In genomic region chr15:40279437-40280141, GRCh38 we compare ENCODE assay signal across 9 cellular contexts. TPM values are rescaled to one million over a fixed set of nuclear protein-coding genes. Genes with fewer than 3 reads are reported as not detected.
DNase-seq lines count a peak whose midpoint lies in the region; ATAC-seq, FAIRE-seq and TF ChIP-seq lines count a peak whose summit lies in the region.
"Had no signal": no experiment of that assay in that cellular context is flagged by ENCODE, and none has a peak within 500 bp of the region (broad histone marks: within the 10 kb centered on the region; RNA-seq: fewer than 3 reads in every experiment).

No MANE protein-coding gene starts in this region.

- no peaks in the 10 kb centered on the region for H3K36me3 Mint-ChIP-seq in astrocyte (ENCODE audit: low read depth, unreplicated experiment)
- H3K36me3 Mint-ChIP-seq: activated naive CD4-positive, alpha-beta T cell treated with anti-CD3 and anti-CD28 coated beads, Interleukin-2, amount 50 U/mL, for 24 hours had no signal

- H3K27ac ChIP-seq in astrocyte (ENCODE audit: low read depth, low read length): no peak overlapping the region

- H3K79me2 ChIP-seq in astrocyte (ENCODE audit: insufficient read depth, low read length): no peaks in the 10 kb centered on the region

- H3K4me1 ChIP-seq in astrocyte (ENCODE audit: insufficient read depth, low read length): peaks cover 8% of the 10 kb centered on the region
- peaks cover 22% of the 10 kb centered on the region for H3K4me1 ChIP-seq in skeletal muscle satellite cell (ENCODE audit: control insufficient read depth, insufficient read depth, low read length)

- ATAC-seq in HG03097 (IDR thresholded peaks at IDR 0.05; ENCODE audit: low FRiP score, unreplicated experiment): no peak

- H3K27me3 Mint-ChIP-seq in astrocyte (ENCODE audit: low read depth, unreplicated experiment): peaks cover 51% of the 10 kb centered on the region

- H3K4me3 Mint-ChIP-seq in astrocyte (ENCODE audit: unreplicated experiment): no peak overlapping the region
- H3K4me3 Mint-ChIP-seq: activated naive CD4-positive, alpha-beta T cell treated with anti-CD3 and anti-CD28 coated beads, Interleukin-2, amount 50 U/mL, for 24 hours had no signal

- no peaks in the 10 kb centered on the region for H4K20me1 ChIP-seq in astrocyte (ENCODE audit: insufficient read depth, low read length)

- H3K9ac ChIP-seq in astrocyte (ENCODE audit: low read length) (no peak overlapping the region), skeletal muscle satellite cell (ENCODE audit: low read depth, low read length) (no peak overlapping the region)

- H3K27me3 ChIP-seq in astrocyte (ENCODE audit: insufficient read depth, low read length) (peaks cover 50% of the 10 kb centered on the region), skeletal muscle satellite cell (ENCODE audit: control insufficient read depth, insufficient read depth, low read length) (peaks cover 65% of the 10 kb centered on the region)

- no peaks in the 10 kb centered on the region for H3K9me3 Mint-ChIP-seq in astrocyte (ENCODE audit: unreplicated experiment)
- H3K9me3 Mint-ChIP-seq: activated naive CD4-positive, alpha-beta T cell treated with anti-CD3 and anti-CD28 coated beads, Interleukin-2, amount 50 U/mL, for 24 hours had no signal

- DNase-seq in D721Med (ENCODE audit: insufficient read length, low spot score) (peak; percentile 74), HuH-7.5 (ENCODE audit: low spot score) (peak; percentile 83), T-helper 1 cell (peak; percentile 44 to 61 (median 58)), astrocyte (ENCODE audit: low read depth) (no peak), hippocampal formation (lab: John Stamatoyannopoulos, UW) (peak; percentile 15 to 34), GDM1 (lab: John Stamatoyannopoulos, UW) (no peak)

- H3K27ac Mint-ChIP-seq in astrocyte (ENCODE audit: unreplicated experiment): no peak overlapping the region
- H3K27ac Mint-ChIP-seq: activated naive CD4-positive, alpha-beta T cell treated with anti-CD3 and anti-CD28 coated beads, Interleukin-2, amount 50 U/mL, for 24 hours had no signal

- no peaks in the 10 kb centered on the region for H3K4me1 Mint-ChIP-seq in astrocyte (ENCODE audit: low read depth, unreplicated experiment)
- H3K4me1 Mint-ChIP-seq: activated naive CD4-positive, alpha-beta T cell treated with anti-CD3 and anti-CD28 coated beads, Interleukin-2, amount 50 U/mL, for 24 hours had no signal

- no peak for FAIRE-seq in D721Med (lab: Jason Lieb, UNC)
- FAIRE-seq in astrocyte (lab: Jason Lieb, UNC): no peak

- no peaks in the 10 kb centered on the region for H3K9me3 ChIP-seq in astrocyte (ENCODE audit: insufficient read depth, low read depth, low read length)
- H3K9me3 ChIP-seq in skeletal muscle satellite cell (replicated peaks; ENCODE audit: low read length): no peaks in the 10 kb centered on the region

- TF ChIP-seq CTCF in D721Med (IDR thresholded peaks at IDR 0.05; ENCODE audit: insufficient read depth, missing control alignments) (peak; percentile 86), astrocyte (IDR thresholded peaks at IDR 0.05; ENCODE audit: insufficient read depth, low read depth, low read length) (peak; percentile 86)

- H3K36me3 ChIP-seq in astrocyte (ENCODE audit: insufficient read depth, low read length): no peaks in the 10 kb centered on the region
- H3K36me3 ChIP-seq in skeletal muscle satellite cell (ENCODE audit: insufficient read depth, low read length): no peaks in the 10 kb centered on the region

- H3K4me2 ChIP-seq in astrocyte (ENCODE audit: low read length) (peak overlapping the region; percentile 45), skeletal muscle satellite cell (ENCODE audit: low read length) (peak overlapping the region; percentile 27)

- H3K4me3 ChIP-seq in astrocyte (ENCODE audit: insufficient read depth, low read depth, low read length): no peak overlapping the region
- no peak overlapping the region for H3K4me3 ChIP-seq in skeletal muscle satellite cell (ENCODE audit: low read length)

- no peak overlapping the region for H2AFZ ChIP-seq in astrocyte (ENCODE audit: low read depth, low read length)

RNA-seq across cellular contexts. Expression of gene ANKRD63, which starts 3.3 kb away (rescaled TPM):
- total RNA-seq in astrocyte: not detected in 2 replicates
- total RNA-seq in skeletal muscle satellite cell (2012; rRNA removed): not detected in 2 replicates

RNA-seq across cellular contexts. Expression of gene PLCB2, which starts 28.1 kb away (rescaled TPM):
- total RNA-seq in astrocyte: 1.7 and 3.7 TPM in 2 replicates
- total RNA-seq in skeletal muscle satellite cell (2012; rRNA removed): 0.22 and 0.76 TPM in 2 replicates

RNA-seq across cellular contexts. Expression of gene PAK6, which starts 40.7 kb away (rescaled TPM):
- total RNA-seq in astrocyte: 0.38 and 1.1 TPM in 2 replicates
- total RNA-seq in skeletal muscle satellite cell (2012; rRNA removed): under 0.01 TPM in 1 of 2 replicates, not detected in the other

RNA-seq across cellular contexts. Expression of gene INAFM2, which starts 43.9 kb away (rescaled TPM):
- total RNA-seq in astrocyte: 39.2 and 41.2 TPM in 2 replicates
- total RNA-seq in skeletal muscle satellite cell (2012; rRNA removed): 7.1 and 11.6 TPM in 2 replicates

Comparison
In these comparisons a context has a peak if more than half of its experiments do, and no peak if none do; other contexts are left out.
1. DNase-seq: peak in D721Med (single experiment), HuH-7.5 (single experiment), T-helper 1 cell (5 of 5) and hippocampal formation (2 of 2); none in astrocyte (single experiment) and GDM1 (single experiment).